In the genomic region with DNA sequence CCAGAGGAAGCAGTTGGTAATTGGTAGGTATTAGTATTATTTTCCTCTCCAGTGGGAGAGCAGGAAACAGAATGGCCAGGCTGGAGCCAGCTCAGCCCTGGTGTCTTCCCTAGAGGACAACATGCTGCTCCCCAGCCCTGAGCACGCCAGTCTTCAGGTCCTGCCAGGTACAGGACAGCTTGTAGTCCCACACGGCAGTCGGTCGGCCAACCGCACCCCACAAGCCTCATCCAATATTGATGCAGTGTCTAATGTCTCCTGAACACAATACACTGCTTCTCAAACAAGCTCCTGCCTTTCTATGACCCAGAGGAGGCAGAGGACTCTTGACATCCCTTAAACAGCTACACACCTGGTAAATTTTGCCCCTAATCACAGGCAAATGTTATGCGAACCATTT, we compare ENCODE assay signal across 1 cellular context.
TF ChIP-seq lines count a peak whose summit lies in the region.

No MANE protein-coding gene starts in this region.

TF ChIP-seq in IMR-90, 13 proteins besides CTCF, POLR2A, EP300 and RAD21 (continued from another document):
- TF ChIP-seq, protein P1, sequence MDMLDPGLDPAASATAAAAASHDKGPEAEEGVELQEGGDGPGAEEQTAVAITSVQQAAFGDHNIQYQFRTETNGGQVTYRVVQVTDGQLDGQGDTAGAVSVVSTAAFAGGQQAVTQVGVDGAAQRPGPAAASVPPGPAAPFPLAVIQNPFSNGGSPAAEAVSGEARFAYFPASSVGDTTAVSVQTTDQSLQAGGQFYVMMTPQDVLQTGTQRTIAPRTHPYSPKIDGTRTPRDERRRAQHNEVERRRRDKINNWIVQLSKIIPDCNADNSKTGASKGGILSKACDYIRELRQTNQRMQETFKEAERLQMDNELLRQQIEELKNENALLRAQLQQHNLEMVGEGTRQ (IDR thresholded peaks at IDR 0.05; ENCODE audit: low read depth, low read length): no peak
TF ChIP-seq in IMR-90: peak in this region for 0.
